In the genomic region with DNA sequence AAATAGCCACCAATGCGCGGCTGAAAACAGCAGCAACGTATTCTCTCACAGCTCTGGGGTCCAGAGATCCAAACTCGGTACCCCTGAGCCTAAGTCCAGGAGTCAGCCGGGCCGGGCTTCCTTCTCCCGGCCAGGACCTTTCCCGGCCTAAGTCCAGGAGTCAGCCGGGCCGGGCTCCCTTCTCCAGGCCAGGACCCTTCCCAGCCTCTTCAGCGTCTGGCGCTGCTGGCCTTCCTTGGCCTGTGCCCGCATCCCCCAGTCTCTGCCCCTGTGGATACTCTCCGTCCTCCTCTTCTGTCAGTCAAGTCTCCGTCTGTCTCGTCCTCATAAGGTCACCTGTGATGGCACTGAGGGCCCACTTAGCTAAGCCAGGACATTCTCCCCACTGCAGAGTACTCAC, we compare ENCODE assay signal across 32 cellular contexts.
"Had no signal": no experiment of that assay in that cellular context is flagged by ENCODE, and none has a peak within 500 bp of the region (broad histone marks: within the 10 kb centered on the region; RNA-seq: fewer than 3 reads in every experiment).

No MANE protein-coding gene starts in this region.

- H3K36me3 ChIP-seq: adrenal gland, MG63 had no signal

- H3K4me3 ChIP-seq: adrenal gland, MG63, PC-9 had no signal

- H3K27ac ChIP-seq: adrenal gland, PC-9, RWPE1, WERI-Rb-1 had no signal

- ATAC-seq: activated CD8-positive, alpha-beta T cell treated with anti-CD3 and anti-CD28 coated beads for 36 hours; activated T-cell treated with anti-CD3 and anti-CD28 coated beads, Interleukin-2, amount 50 U/mL, for 4 hours; Right ventricle myocardium inferior; SK-N-SH treated with all-trans-retinoic acid at 6 μM for 48 hours; T-cell had no signal

- H3K9me3 Mint-ChIP-seq: activated CD4-positive, alpha-beta T cell treated with anti-CD3 and anti-CD28 coated beads, Interleukin-2, amount 10 ng/mL, durations not matched to agents 24 days and 14 days; activated CD8-positive, alpha-beta T cell treated with anti-CD3 and anti-CD28 coated beads for 36 hours; activated naive CD8-positive, alpha-beta T cell treated with anti-CD3 and anti-CD28 coated beads, Interleukin-2, amount 10 ng/mL, durations not matched to agents 7 days and 5 days; activated T-cell treated with anti-CD3 and anti-CD28 coated beads, Interleukin-2, amount 50 U/mL, for 4 hours; activated T-helper 1 cell treated with anti-CD3 and anti-CD28 coated beads, Interleukin-12 subunit alpha, Interleukin-12 subunit beta, Interleukin-2, Interleukin-4 antibody, amounts not matched to agents 30 ng/mL and 10 ng/mL and 1 ng/mL, durations not matched to agents 14 hours and 24 hours and 36 hours; brain; T-cell had no signal

- H3K9me3 ChIP-seq: adrenal gland, MG63 had no signal

- H3K27ac Mint-ChIP-seq: activated CD4-positive, alpha-beta T cell treated with anti-CD3 and anti-CD28 coated beads, Interleukin-2, amount 10 ng/mL, durations not matched to agents 24 days and 14 days; activated CD8-positive, alpha-beta T cell treated with anti-CD3 and anti-CD28 coated beads for 36 hours; activated naive CD8-positive, alpha-beta T cell treated with anti-CD3 and anti-CD28 coated beads, Interleukin-2, amount 10 ng/mL, durations not matched to agents 7 days and 5 days; activated T-helper 1 cell treated with anti-CD3 and anti-CD28 coated beads, Interleukin-12 subunit alpha, Interleukin-12 subunit beta, Interleukin-2, Interleukin-4 antibody, amounts not matched to agents 30 ng/mL and 10 ng/mL and 1 ng/mL, durations not matched to agents 14 hours and 24 hours and 36 hours had no signal

- H3K4me1 Mint-ChIP-seq: activated naive CD8-positive, alpha-beta T cell treated with anti-CD3 and anti-CD28 coated beads, Interleukin-2, amount 10 ng/mL, durations not matched to agents 7 days and 5 days had no signal

- DNase-seq: activated CD4-positive, alpha-beta T cell treated with anti-CD3 and anti-CD28 coated beads, Interleukin-2, amount 10 ng/mL, durations not matched to agents 24 days and 14 days; activated CD4-positive, alpha-beta T cell treated with anti-CD3 and anti-CD28 coated beads, Interleukin-2, amount 50 U/mL, for 4 hours; activated CD8-positive, alpha-beta T cell treated with anti-CD3 and anti-CD28 coated beads for 36 hours; activated effector memory CD4-positive, alpha-beta T cell treated with anti-CD3 and anti-CD28 coated beads, Interleukin-2, amount 50 U/mL, for 16 hours; activated naive CD4-positive, alpha-beta T cell; activated naive CD4-positive, alpha-beta T cell treated with anti-CD3 and anti-CD28 coated beads, Interleukin-2, amount 50 U/mL, for 16 hours; activated naive CD8-positive, alpha-beta T cell treated with anti-CD3 and anti-CD28 coated beads, Interleukin-2, amount 10 ng/mL, durations not matched to agents 7 days and 5 days; activated T-cell treated with anti-CD3 and anti-CD28 coated beads, Interleukin-2, amount 50 U/mL, for 4 hours; adrenal gland; anterior cingulate cortex; central memory CD4-positive, alpha-beta T cell; Kasumi-1; KG1; MG63; NCI-H1092 treated with DMSO at 0.1 percent for 48 hours; NCI-H1417; NCI-H187 treated with DMSO at 0.1 percent for 48 hours; NCI-H2081; NCI-H226; NCI-H510A; NCI-H526; NCI-H748 treated with DMSO at 0.1 percent for 48 hours; PC-9; SIG-M5; T-cell; T1000; WERI-Rb-1 had no signal

- H3K4me1 ChIP-seq: adrenal gland had no signal

- H3K27me3 Mint-ChIP-seq: activated CD4-positive, alpha-beta T cell treated with anti-CD3 and anti-CD28 coated beads, Interleukin-2, amount 10 ng/mL, durations not matched to agents 24 days and 14 days; activated CD8-positive, alpha-beta T cell treated with anti-CD3 and anti-CD28 coated beads for 36 hours; activated naive CD8-positive, alpha-beta T cell treated with anti-CD3 and anti-CD28 coated beads, Interleukin-2, amount 10 ng/mL, durations not matched to agents 7 days and 5 days; brain; T-cell had no signal

- H3K36me3 Mint-ChIP-seq: brain had no signal

- H3K4me3 Mint-ChIP-seq: activated CD4-positive, alpha-beta T cell treated with anti-CD3 and anti-CD28 coated beads, Interleukin-2, amount 10 ng/mL, durations not matched to agents 24 days and 14 days; activated CD8-positive, alpha-beta T cell treated with anti-CD3 and anti-CD28 coated beads for 36 hours; activated naive CD8-positive, alpha-beta T cell treated with anti-CD3 and anti-CD28 coated beads, Interleukin-2, amount 10 ng/mL, durations not matched to agents 7 days and 5 days; activated T-cell treated with anti-CD3 and anti-CD28 coated beads, Interleukin-2, amount 50 U/mL, for 4 hours; activated T-helper 1 cell treated with anti-CD3 and anti-CD28 coated beads, Interleukin-12 subunit alpha, Interleukin-12 subunit beta, Interleukin-2, Interleukin-4 antibody, amounts not matched to agents 30 ng/mL and 10 ng/mL and 1 ng/mL, durations not matched to agents 14 hours and 24 hours and 36 hours; brain; T-cell had no signal

- H3K27me3 ChIP-seq: adrenal gland, MG63 had no signal
